Comparison of ENCODE assay signal across 27 cellular contexts in genomic region chr5:134349463-134349862, GRCh38.
"Had no signal": no experiment of that assay in that cellular context is flagged by ENCODE, and none has a peak within 500 bp of the region (broad histone marks: within the 10 kb centered on the region; RNA-seq: fewer than 3 reads in every experiment).

No MANE protein-coding gene starts in this region.

- ATAC-seq: naive thymus-derived CD8-positive, alpha-beta T cell; natural killer cell treated with Interleukin-12 subunit alpha and Interleukin-12 subunit beta and Interleukin-15 and Interleukin-18, amount 100 ng/mL, for 72 hours; psoas muscle; right cardiac atrium; sciatic nerve; stimulated activated effector memory CD8-positive, alpha-beta T cell treated with anti-CD3 and anti-CD28 coated beads, Interleukin-12 subunit alpha, Interleukin-12 subunit beta, amount 100 ng/mL, for 72 hours; stimulated activated naive B cell treated with anti-CD40 and anti-IgM and Interleukin-4, amounts not matched to agents 10 μg/mL and 1 μg/mL and 100 μg/mL, for 72 hours; upper lobe of right lung had no signal

- H3K4me1 ChIP-seq: parathyroid adenoma, psoas muscle, spleen, stomach, thyroid gland, tibial nerve, upper lobe of right lung, uterus had no signal

- H3K27me3 ChIP-seq: neutrophil, ovary, spleen, stomach, thyroid gland, tibial nerve, upper lobe of right lung, uterus had no signal

- H2AFZ ChIP-seq: parathyroid adenoma had no signal

- H3K36me3 ChIP-seq: neutrophil, ovary, thoracic aorta, thyroid gland, upper lobe of right lung, uterus had no signal

- H3K27ac ChIP-seq: neutrophil, ovary, parathyroid adenoma, psoas muscle, skin epidermis, spleen, stomach, thoracic aorta, thyroid gland, tibial nerve, upper lobe of right lung, uterus had no signal

- H3K4me3 ChIP-seq: ovary, psoas muscle, skin epidermis, smooth muscle cell, spleen, stomach, thoracic aorta, thyroid gland, tibial nerve, upper lobe of right lung, uterus had no signal

- H3K9ac ChIP-seq: parathyroid adenoma had no signal

- DNase-seq: naive B cell; naive thymus-derived CD8-positive, alpha-beta T cell; nephron progenitor cell; nucleus accumbens; ovary; posterior cingulate gyrus; psoas muscle; right cardiac atrium; spleen; stimulated activated CD4-positive, alpha-beta T cell treated with anti-CD3 and anti-CD28 coated beads, Interleukin-12 subunit alpha, Interleukin-12 subunit beta, amount 100 ng/mL, for 4 hours; stimulated activated CD4-positive, alpha-beta T cell treated with anti-CD3 and anti-CD28 coated beads, Interleukin-1b, Interleukin-23, amount 100 ng/mL, for 48 hours; stimulated activated CD4-positive, alpha-beta T cell treated with anti-CD3 and anti-CD28 coated beads, Interleukin-4, amount 100 ng/mL, for 24 hours; stimulated activated naive B cell treated with anti-CD40 and anti-IgM and Interleukin-4, amounts not matched to agents 10 μg/mL and 1 μg/mL and 100 μg/mL, for 72 hours; stimulated activated naive CD4-positive, alpha-beta T cell treated with Interleukin-2 at 50 U/mL for 16 hours; stomach; thyroid gland; upper lobe of right lung; uterus had no signal

- H3K4me2 ChIP-seq: smooth muscle cell had no signal

- H3K9me3 ChIP-seq: neutrophil, ovary, psoas muscle, spleen, stomach, thoracic aorta, thyroid gland, tibial nerve, upper lobe of right lung, uterus had no signal
